Comparison of ENCODE assay signal across 11 cellular contexts in the genomic region with DNA sequence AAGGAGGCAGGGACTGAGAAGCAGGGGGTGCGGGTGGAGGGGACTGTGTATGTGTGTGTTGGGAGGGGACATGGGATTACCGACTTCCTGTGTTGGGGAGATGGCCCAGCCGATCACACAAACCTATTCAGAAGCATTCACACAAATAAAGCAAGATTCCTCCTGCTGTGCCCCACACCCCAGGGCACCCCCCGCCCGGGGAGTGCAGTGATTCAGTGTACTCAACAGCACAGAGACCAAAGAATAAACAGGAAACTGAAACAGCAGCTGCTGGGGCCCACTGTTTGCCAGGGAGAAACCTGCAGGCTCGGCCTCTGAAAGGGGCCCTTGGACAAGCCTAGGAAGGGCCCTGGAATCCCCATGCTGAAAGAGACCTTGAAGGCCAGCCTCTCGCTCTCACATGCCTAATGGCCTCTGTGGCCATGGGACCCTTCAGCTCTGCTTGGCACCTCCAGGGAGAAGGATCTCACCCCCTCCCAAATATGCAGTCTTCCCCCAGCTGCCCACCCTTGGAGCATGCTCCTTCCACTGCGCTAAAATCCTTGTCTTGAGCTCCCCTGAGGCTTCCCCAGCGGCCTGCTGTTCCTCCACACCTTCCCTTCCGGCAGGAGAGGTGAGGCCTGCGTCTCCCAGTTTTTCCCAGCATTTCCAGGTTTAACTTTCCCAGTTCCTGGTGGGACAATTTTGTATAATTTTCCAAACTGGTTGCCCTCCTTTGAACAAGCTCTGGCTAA.
DNase-seq lines count a peak whose midpoint lies in the region; ATAC-seq and TF ChIP-seq lines count a peak whose summit lies in the region.
"Had no signal": no experiment of that assay in that cellular context is flagged by ENCODE, and none has a peak within 500 bp of the region (broad histone marks: within the 10 kb centered on the region; RNA-seq: fewer than 3 reads in every experiment).

No MANE protein-coding gene starts in this region.

- H3K36me3 ChIP-seq in fibroblast of lung (ENCODE audit: control insufficient read depth, insufficient read depth, low read length) (no peaks in the 10 kb centered on the region), Karpas-422 (ENCODE audit: insufficient read depth, low read length) (no peaks in the 10 kb centered on the region)
- H3K36me3 ChIP-seq: gastrocnemius medialis had no signal

- peaks cover 4% of the 10 kb centered on the region for H3K4me1 Mint-ChIP-seq in activated naive CD4-positive, alpha-beta T cell treated with anti-CD3 and anti-CD28 coated beads for 36 hours (ENCODE audit: low read depth)
- H3K4me1 Mint-ChIP-seq in type B pancreatic cell (ENCODE audit: unreplicated experiment): peaks cover 6% of the 10 kb centered on the region
- H3K4me1 Mint-ChIP-seq: natural killer cell had no signal

- no peaks in the 10 kb centered on the region for H3K9me2 ChIP-seq in Karpas-422 (replicated peaks; ENCODE audit: insufficient read depth, low read length)

- no peaks in the 10 kb centered on the region for H3K36me3 Mint-ChIP-seq in activated naive CD4-positive, alpha-beta T cell treated with anti-CD3 and anti-CD28 coated beads for 36 hours (ENCODE audit: low read depth)
- H3K36me3 Mint-ChIP-seq in type B pancreatic cell: no peaks in the 10 kb centered on the region
- H3K36me3 Mint-ChIP-seq: natural killer cell had no signal

- H3K4me3 ChIP-seq in fibroblast of lung (replicated peaks in 1 of 4; ENCODE audit: control extremely low read depth in 1 of 4, insufficient read depth in 1 of 4, low read depth in 3 of 4, low read length in 4 of 4): no peak overlapping the region
- no peak overlapping the region for H3K4me3 ChIP-seq in Karpas-422 (ENCODE audit: low read length)
- H3K4me3 ChIP-seq: gastrocnemius medialis had no signal

- no peak overlapping the region for H3K4me3 Mint-ChIP-seq in activated naive CD4-positive, alpha-beta T cell treated with anti-CD3 and anti-CD28 coated beads for 36 hours
- H3K4me3 Mint-ChIP-seq in type B pancreatic cell: no peak overlapping the region
- H3K4me3 Mint-ChIP-seq: natural killer cell had no signal

- no peaks in the 10 kb centered on the region for H4K20me1 ChIP-seq in fibroblast of lung (ENCODE audit: control insufficient read depth, extremely low read depth, insufficient read depth, low read length)
- H4K20me1 ChIP-seq in Karpas-422 (ENCODE audit: insufficient read depth, low read depth, low read length): no peaks in the 10 kb centered on the region

- no peaks in the 10 kb centered on the region for H3K9me3 ChIP-seq in fibroblast of lung (ENCODE audit: control insufficient read depth, insufficient read depth, low read depth, low read length)
- H3K9me3 ChIP-seq in Karpas-422 (ENCODE audit: low read length): no peaks in the 10 kb centered on the region
- H3K9me3 ChIP-seq: gastrocnemius medialis had no signal

- CTCF ChIA-PET in activated naive CD4-positive, alpha-beta T cell treated with anti-CD3 and anti-CD28 coated beads for 36 hours (lab: Charles Lee): interaction anchor here (1.0 kb wide), 1 partner anchor 13 kb away, joined by 3 read pairs; no protein-coding TSS in a partner anchor

- H3K27ac Mint-ChIP-seq in activated naive CD4-positive, alpha-beta T cell treated with anti-CD3 and anti-CD28 coated beads for 36 hours: no peak overlapping the region
- no peak overlapping the region for H3K27ac Mint-ChIP-seq in type B pancreatic cell
- H3K27ac Mint-ChIP-seq: natural killer cell had no signal

- H3K79me2 ChIP-seq in fibroblast of lung (ENCODE audit: control insufficient read depth, insufficient read depth, low read length): no peaks in the 10 kb centered on the region
- H3K79me2 ChIP-seq in Karpas-422 (ENCODE audit: low read length): no peaks in the 10 kb centered on the region

- H2AFZ ChIP-seq in fibroblast of lung (ENCODE audit: low read length) (peak overlapping the region; percentile 19), Karpas-422 (ENCODE audit: low read length) (no peak overlapping the region)

- H3K27ac ChIP-seq in fibroblast of lung (ENCODE audit: insufficient read depth, low read length) (no peak overlapping the region), Karpas-422 (ENCODE audit: low read length) (no peak overlapping the region)
- H3K27ac ChIP-seq: gastrocnemius medialis had no signal

- H3K4me2 ChIP-seq in fibroblast of lung (ENCODE audit: extremely low read depth, insufficient read depth, low read length) (peak overlapping the region; percentile 23), Karpas-422 (ENCODE audit: low read depth, low read length, poor library complexity, severe bottlenecking) (no peak overlapping the region)

- H3K9ac ChIP-seq in fibroblast of lung (ENCODE audit: insufficient read depth, low read length): no peak overlapping the region
- H3K9ac ChIP-seq in Karpas-422 (ENCODE audit: low read length): no peak overlapping the region

- H3K27me3 ChIP-seq in fibroblast of lung (ENCODE audit: control insufficient read depth, insufficient read depth, low read length): no peaks in the 10 kb centered on the region
- H3K27me3 ChIP-seq in Karpas-422 (ENCODE audit: low read length): no peaks in the 10 kb centered on the region
- H3K27me3 ChIP-seq: gastrocnemius medialis had no signal

- DNase-seq in activated naive CD4-positive, alpha-beta T cell treated with anti-CD3 and anti-CD28 coated beads for 36 hours: peak; percentile 5
- DNase-seq in activated naive CD4-positive, alpha-beta T cell treated with anti-CD3 and anti-CD28 coated beads, Interleukin-2, amount 50 U/mL, for 16 hours: no peak
- peak; percentile 86 for DNase-seq in NCI-H774 (lab: John Stamatoyannopoulos, UW)
- DNase-seq in fibroblast of lung (ENCODE audit: low read depth in 2 of 2): peak; percentile 18 to 42
- DNase-seq in type B pancreatic cell (ENCODE audit: extremely low spot score, unreplicated experiment): peak; percentile 42
- DNase-seq in Karpas-422: no peak
- DNase-seq in activated CD4-positive, alpha-beta T cell treated with anti-CD3 and anti-CD28 coated beads for 48 hours: no peak
- DNase-seq: anterior cingulate cortex, gastrocnemius medialis, natural killer cell had no signal

- peaks cover 2% of the 10 kb centered on the region for H3K27me3 Mint-ChIP-seq in activated naive CD4-positive, alpha-beta T cell treated with anti-CD3 and anti-CD28 coated beads for 36 hours (ENCODE audit: low read depth)
- H3K27me3 Mint-ChIP-seq in type B pancreatic cell: peaks cover 6% of the 10 kb centered on the region

- no peaks in the 10 kb centered on the region for H3K9me3 Mint-ChIP-seq in activated naive CD4-positive, alpha-beta T cell treated with anti-CD3 and anti-CD28 coated beads for 36 hours
- H3K9me3 Mint-ChIP-seq in type B pancreatic cell: peaks cover 5% of the 10 kb centered on the region
- H3K9me3 Mint-ChIP-seq: natural killer cell had no signal

- ATAC-seq in esophagus mucosa: no peak
- ATAC-seq: gastrocnemius medialis, natural killer cell had no signal

- TF ChIP-seq CTCF in fibroblast of lung (conservative IDR thresholded peaks at IDR 0.05 in 1 of 2, IDR thresholded peaks at IDR 0.05 in 1 of 2; ENCODE audit: low read depth in 1 of 2, low read length in 2 of 2) (no peak), type B pancreatic cell (conservative IDR thresholded peaks at IDR 0.05) (no peak)

- intact Hi-C loops in activated naive CD4-positive, alpha-beta T cell treated with anti-CD3 and anti-CD28 coated beads for 36 hours (cut with micrococcal nuclease): no loop called here

- H3K4me1 ChIP-seq in fibroblast of lung (ENCODE audit: control insufficient read depth, extremely low read depth, insufficient read depth, low read length) (no peaks in the 10 kb centered on the region), Karpas-422 (ENCODE audit: low read length) (no peaks in the 10 kb centered on the region)
- H3K4me1 ChIP-seq: gastrocnemius medialis had no signal

Comparison
In these comparisons a context has a peak if more than half of its experiments do, and no peak if none do; other contexts are left out.
1. DNase-seq: peak in activated naive CD4-positive, alpha-beta T cell treated with anti-CD3 and anti-CD28 coated beads for 36 hours (single experiment), NCI-H774 (single experiment), fibroblast of lung (2 of 2) and type B pancreatic cell (single experiment); none in activated naive CD4-positive, alpha-beta T cell treated with anti-CD3 and anti-CD28 coated beads, Interleukin-2, amount 50 U/mL, for 16 hours (single experiment), Karpas-422 (single experiment) and activated CD4-positive, alpha-beta T cell treated with anti-CD3 and anti-CD28 coated beads for 48 hours (single experiment).